Comparison of ENCODE assay signal across 1 cellular context in the genomic region with DNA sequence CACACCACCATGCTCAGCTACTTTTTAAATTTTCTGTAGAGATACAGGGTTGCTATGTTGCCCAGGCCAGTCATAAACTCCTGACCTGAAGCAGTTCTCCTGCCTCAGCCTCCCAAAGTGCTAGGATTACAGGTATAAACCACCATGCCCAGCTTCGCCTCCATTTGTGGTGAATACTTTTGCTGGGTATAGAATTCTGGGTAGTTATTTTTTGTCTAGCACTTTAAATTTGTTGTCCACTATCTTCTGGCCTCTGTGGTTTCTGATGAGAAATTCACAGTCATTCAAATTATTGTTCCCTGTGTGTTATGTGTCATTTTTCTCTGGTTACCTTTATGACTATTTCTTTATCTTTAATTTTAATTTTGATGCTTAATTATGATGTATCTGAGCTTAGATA.
TF ChIP-seq lines count a peak whose summit lies in the region.

No MANE protein-coding gene starts in this region.

TF ChIP-seq in IMR-90, 13 proteins besides CTCF, POLR2A, EP300 and RAD21:
- TF ChIP-seq USF2 (IDR thresholded peaks at IDR 0.05; ENCODE audit: low read depth, low read length) (no peak), RCOR1 (IDR thresholded peaks at IDR 0.05; ENCODE audit: insufficient replicate concordance, low read length) (no peak), BHLHE40 (IDR thresholded peaks at IDR 0.05; ENCODE audit: low read depth, low read length) (no peak), MAFK (IDR thresholded peaks at IDR 0.05; ENCODE audit: low read depth, low read length) (no peak), CEBPB (IDR thresholded peaks at IDR 0.05; ENCODE audit: low read depth, low read length) (no peak), MXI1 (IDR thresholded peaks at IDR 0.05; ENCODE audit: borderline replicate concordance, low read depth, low read length) (no peak), SMC3 (IDR thresholded peaks at IDR 0.05; ENCODE audit: low read depth, low read length) (no peak), RFX5 (IDR thresholded peaks at IDR 0.05; ENCODE audit: low read depth, low read length) (no peak), MAZ (IDR thresholded peaks at IDR 0.05; ENCODE audit: borderline replicate concordance, low read depth, low read length) (no peak), CHD1 (IDR thresholded peaks at IDR 0.05; ENCODE audit: low read depth, low read length) (no peak), NFE2L2 (IDR thresholded peaks at IDR 0.05; ENCODE audit: low read depth, low read length) (no peak), FOS (IDR thresholded peaks at IDR 0.05; ENCODE audit: low read depth, low read length) (no peak)
- TF ChIP-seq, protein P1, sequence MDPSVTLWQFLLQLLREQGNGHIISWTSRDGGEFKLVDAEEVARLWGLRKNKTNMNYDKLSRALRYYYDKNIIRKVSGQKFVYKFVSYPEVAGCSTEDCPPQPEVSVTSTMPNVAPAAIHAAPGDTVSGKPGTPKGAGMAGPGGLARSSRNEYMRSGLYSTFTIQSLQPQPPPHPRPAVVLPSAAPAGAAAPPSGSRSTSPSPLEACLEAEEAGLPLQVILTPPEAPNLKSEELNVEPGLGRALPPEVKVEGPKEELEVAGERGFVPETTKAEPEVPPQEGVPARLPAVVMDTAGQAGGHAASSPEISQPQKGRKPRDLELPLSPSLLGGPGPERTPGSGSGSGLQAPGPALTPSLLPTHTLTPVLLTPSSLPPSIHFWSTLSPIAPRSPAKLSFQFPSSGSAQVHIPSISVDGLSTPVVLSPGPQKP (IDR thresholded peaks at IDR 0.05; ENCODE audit: borderline replicate concordance, low read depth, low read length), result no peak
